Comparison of ENCODE assay signal across 8 cellular contexts in the genomic region with DNA sequence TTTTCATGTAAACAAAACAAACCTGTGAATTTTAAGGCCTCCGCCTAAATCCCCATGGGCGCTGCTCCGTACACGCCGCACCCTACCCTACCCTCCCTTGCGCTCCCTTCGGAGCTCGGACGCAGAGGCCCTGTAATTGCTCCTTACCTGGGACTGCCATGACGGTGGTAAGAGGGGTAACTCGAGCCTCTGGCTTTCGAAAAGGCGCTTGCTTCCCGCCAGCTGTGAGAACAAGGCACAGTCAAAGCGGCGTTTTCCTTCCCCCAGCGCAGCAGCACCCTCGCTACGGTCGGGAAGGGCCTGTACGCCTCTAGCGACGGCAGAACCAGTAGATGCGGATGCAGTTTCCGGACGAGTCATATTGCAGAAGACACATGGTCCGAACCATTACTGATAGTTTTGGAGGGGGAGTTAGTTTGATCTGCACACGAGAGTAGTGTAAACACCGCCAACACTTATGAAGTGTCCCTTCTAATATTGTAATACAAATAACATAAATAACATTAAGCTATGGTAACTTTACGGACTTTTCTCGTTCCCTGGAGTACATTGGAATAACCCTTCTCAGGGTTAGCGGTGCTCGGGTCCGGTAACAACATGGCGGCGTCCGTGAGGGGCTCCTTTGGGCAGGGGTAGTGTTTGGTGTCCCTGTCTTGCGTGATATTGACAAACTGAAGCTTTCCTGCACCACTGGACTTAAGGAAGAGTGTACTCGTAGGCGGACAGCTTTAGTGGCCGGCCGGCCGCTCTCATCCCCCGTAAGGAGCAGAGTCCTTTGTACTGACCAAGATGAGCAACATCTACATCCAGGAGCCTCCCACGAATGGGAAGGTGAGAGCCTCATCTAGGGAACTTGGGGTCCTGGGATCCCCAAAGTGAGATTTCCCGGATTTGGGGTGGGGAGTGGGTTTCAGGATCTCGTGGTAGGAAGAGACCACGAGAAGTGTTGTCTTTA. TPM values are rescaled to one million over a fixed set of nuclear protein-coding genes. Genes with fewer than 3 reads are reported as not detected.
DNase-seq lines count a peak whose midpoint lies in the region; ATAC-seq and TF ChIP-seq lines count a peak whose summit lies in the region.

A gene with protein sequence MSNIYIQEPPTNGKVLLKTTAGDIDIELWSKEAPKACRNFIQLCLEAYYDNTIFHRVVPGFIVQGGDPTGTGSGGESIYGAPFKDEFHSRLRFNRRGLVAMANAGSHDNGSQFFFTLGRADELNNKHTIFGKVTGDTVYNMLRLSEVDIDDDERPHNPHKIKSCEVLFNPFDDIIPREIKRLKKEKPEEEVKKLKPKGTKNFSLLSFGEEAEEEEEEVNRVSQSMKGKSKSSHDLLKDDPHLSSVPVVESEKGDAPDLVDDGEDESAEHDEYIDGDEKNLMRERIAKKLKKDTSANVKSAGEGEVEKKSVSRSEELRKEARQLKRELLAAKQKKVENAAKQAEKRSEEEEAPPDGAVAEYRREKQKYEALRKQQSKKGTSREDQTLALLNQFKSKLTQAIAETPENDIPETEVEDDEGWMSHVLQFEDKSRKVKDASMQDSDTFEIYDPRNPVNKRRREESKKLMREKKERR (plus strand): TSS at position 573 of the 955 bp plus-strand sequence. CDS start 217 bp downstream, at position 790.
A gene (minus strand): TSS at position 334 of the 955 bp plus-strand sequence. CDS start 174 bp downstream, at position 160.

- peak within 1 kb of the TSS; percentile 100 for H3K4me3 Mint-ChIP-seq in activated CD4-positive, alpha-beta memory T cell treated with anti-CD3 and anti-CD28 coated beads for 36 hours

- peaks cover 9% of the 10 kb centered on the region for H3K36me3 Mint-ChIP-seq in activated CD4-positive, alpha-beta memory T cell treated with anti-CD3 and anti-CD28 coated beads for 36 hours

- H3K27me3 Mint-ChIP-seq in activated CD4-positive, alpha-beta memory T cell treated with anti-CD3 and anti-CD28 coated beads for 36 hours, result no peaks in the 10 kb centered on the region

- no peak for TF ChIP-seq CTCF in lower leg skin (IDR thresholded peaks at IDR 0.05)

- H3K27me3 ChIP-seq in duodenal mucosa (ENCODE audit: control insufficient read depth in 1 of 2, insufficient read depth in 2 of 2, low read length in 2 of 2), result no peaks in the 10 kb centered on the region

- H3K4me1 ChIP-seq in duodenal mucosa (ENCODE audit: control insufficient read depth in 1 of 2, insufficient read depth in 2 of 2, low read length in 2 of 2), result peaks cover 35 to 41% of the 10 kb centered on the region in 2 donors

- peaks cover 43% of the 10 kb centered on the region for H3K4me1 Mint-ChIP-seq in activated CD4-positive, alpha-beta memory T cell treated with anti-CD3 and anti-CD28 coated beads for 36 hours (ENCODE audit: low read depth)

- CTCF ChIA-PET in activated CD4-positive, alpha-beta memory T cell treated with anti-CD3 and anti-CD28 coated beads for 36 hours (lab: Charles Lee), result interaction anchor here (0.9 to 6.7 kb wide), 3 partner anchors 15 to 714 kb away, joined by 3 to 40 read pairs (median 3); no protein-coding TSS in a partner anchor

- WGBS in lower leg skin, 2 donors, result 0% methylated on average over 47 to 48 of the region's 48 CpGs

- H3K27ac ChIP-seq in duodenal mucosa (ENCODE audit: low read depth, low read length), result peak within 1 kb of the TSS; percentile 28

- no peaks in the 10 kb centered on the region for H3K9me3 Mint-ChIP-seq in activated CD4-positive, alpha-beta memory T cell treated with anti-CD3 and anti-CD28 coated beads for 36 hours

- H3K9ac ChIP-seq in duodenal mucosa (ENCODE audit: low read depth in 1 of 2, low read length in 2 of 2), result peak within 1 kb of the TSS; percentile 87 to 98

- POLR2A ChIA-PET in activated CD4-positive, alpha-beta memory T cell treated with anti-CD3 and anti-CD28 coated beads for 36 hours (lab: Charles Lee), result interaction anchor here (0.9 to 2.0 kb wide), 5 partner anchors 9 to 267 kb away, joined by 3 to 7 read pairs (median 3); no protein-coding TSS in a partner anchor

- H3K36me3 ChIP-seq in duodenal mucosa (ENCODE audit: control insufficient read depth in 1 of 2, insufficient read depth in 2 of 2, low read length in 2 of 2), result no peaks in the 10 kb centered on the region

- DNase-seq in CD1c-positive myeloid dendritic cell (ENCODE audit: extremely low spot score), result peak; percentile 92
- DNase-seq in NCI-H748 treated with DMSO at 0.1 percent for 48 hours (lab: John Stamatoyannopoulos, UW), result peak; percentile 87
- DNase-seq in activated CD4-positive, alpha-beta memory T cell treated with anti-CD3 and anti-CD28 coated beads for 36 hours, result peak; percentile 89
- peak; percentile 72 to 92 for DNase-seq in lower leg skin (ENCODE audit: low spot score in 2 of 2)
- DNase-seq in stimulated activated CD4-positive, alpha-beta T cell treated with anti-CD3 and anti-CD28 coated beads, Interleukin-4, amount 100 ng/mL, for 48 hours (ENCODE audit: low read depth in 2 of 2), result peak; percentile 63 to 77

- H3K4me3 ChIP-seq in duodenal mucosa (ENCODE audit: low read depth in 1 of 2, low read length in 2 of 2) (peak within 1 kb of the TSS; percentile 99), lower leg skin (ENCODE audit: low read depth, poor library complexity, severe bottlenecking) (peak within 1 kb of the TSS; percentile 71)

- peak within 1 kb of the TSS; percentile 94 for H3K27ac Mint-ChIP-seq in activated CD4-positive, alpha-beta memory T cell treated with anti-CD3 and anti-CD28 coated beads for 36 hours

- intact Hi-C loops in activated CD4-positive, alpha-beta memory T cell treated with anti-CD3 and anti-CD28 coated beads for 36 hours (cut with micrococcal nuclease), result loop anchor here (1.0 to 5.0 kb wide), 5 partner anchors 131 to 856 kb away; a partner anchor contains a TSS
- intact Hi-C loops in lower leg skin (cut with DNase I; ENCODE audit: low total_unique reads), result no loop called here

- ATAC-seq in GM19372 (IDR thresholded peaks at IDR 0.05; ENCODE audit: low read depth, unreplicated experiment) (peak; percentile 94), HG03558 (IDR thresholded peaks at IDR 0.05; ENCODE audit: extremely low read depth, unreplicated experiment) (peak; percentile 95)

- H3K9me3 ChIP-seq in duodenal mucosa (ENCODE audit: control insufficient read depth in 1 of 2, low read length in 2 of 2), result no peaks in the 10 kb centered on the region

- TF ChIP-seq POLR2A in lower leg skin (IDR thresholded peaks at IDR 0.05), result no peak

RNA-seq across cellular contexts. Expression of the first gene that starts in this region (rescaled TPM):
- 10 to 100 TPM; 31.4 to 33.7 TPM for total RNA-seq in activated CD4-positive, alpha-beta memory T cell treated with anti-CD3 and anti-CD28 coated beads for 36 hours
- total RNA-seq in lower leg skin, result 10 to 100 TPM; 10.3 to 17.8 (median 13.7) TPM

RNA-seq across cellular contexts. Expression of the second gene that starts in this region (rescaled TPM):
- 10 to 100 TPM; 20.2 to 24.3 TPM for total RNA-seq in activated CD4-positive, alpha-beta memory T cell treated with anti-CD3 and anti-CD28 coated beads for 36 hours
- 10 to 100 TPM in 3 of 4 donors, 1 to 10 TPM in 1; 8.7 to 12.7 (median 11.8) TPM for total RNA-seq in lower leg skin

Comparison
In these comparisons a context has a peak if more than half of its experiments do, and no peak if none do; other contexts are left out.
1. Peak in every context shown above with its lines: DNase-seq, ATAC-seq, H3K4me3 ChIP-seq and H3K27ac ChIP-seq.